ENCODE assay signal across 8 cellular contexts in genomic region chr5:147628054-147628895, GRCh38.
DNase-seq lines count a peak whose midpoint lies in the region; ATAC-seq lines count a peak whose summit lies in the region.

No MANE protein-coding gene starts in this region.

- no peaks in the 10 kb centered on the region for H3K4me1 Mint-ChIP-seq in effector memory CD8-positive, alpha-beta T cell (ENCODE audit: low read depth in 2 of 2)
- no peaks in the 10 kb centered on the region for H3K4me1 Mint-ChIP-seq in memory B cell

- peak overlapping the region in 1 of 2 donors; percentile 66 for H3K27ac Mint-ChIP-seq in effector memory CD8-positive, alpha-beta T cell
- H3K27ac Mint-ChIP-seq in memory B cell, result no peak overlapping the region

- no peaks in the 10 kb centered on the region for H3K9me3 Mint-ChIP-seq in effector memory CD8-positive, alpha-beta T cell
- no peaks in the 10 kb centered on the region for H3K9me3 Mint-ChIP-seq in memory B cell

- no peak overlapping the region for H3K4me3 Mint-ChIP-seq in effector memory CD8-positive, alpha-beta T cell
- no peak overlapping the region for H3K4me3 Mint-ChIP-seq in memory B cell

- ATAC-seq in GM19467 (IDR thresholded peaks at IDR 0.05; ENCODE audit: unreplicated experiment), result peak; percentile 85
- peak; percentile 90 for ATAC-seq in HG03520 (IDR thresholded peaks at IDR 0.05; ENCODE audit: unreplicated experiment)
- ATAC-seq in effector memory CD8-positive, alpha-beta T cell (replicated peaks), result peak; percentile 78
- ATAC-seq in memory B cell (ENCODE audit: low read depth), result peak; percentile 32

- DNase-seq in DMS 273 treated with DMSO at 0.1 percent for 48 hours (lab: John Stamatoyannopoulos, UW) (peak; percentile 59), NCI-H524 (lab: John Stamatoyannopoulos, UW) (peak; percentile 50 to 86), memory B cell (ENCODE audit: low spot score in 2 of 2) (peak; percentile 4 to 59)
- peak; percentile 43 to 66 for DNase-seq in activated CD4-positive, alpha-beta T cell treated with anti-CD3 and anti-CD28 coated beads, Interleukin-2, amount 50 U/mL, for 48 hours
- peak; percentile 66 to 80 (median 68) for DNase-seq in effector memory CD8-positive, alpha-beta T cell
- DNase-seq in stimulated activated CD8-positive, alpha-beta memory T cell treated with anti-CD3 and anti-CD28 coated beads, Interleukin-7, amount 100 ng/mL, for 48 hours (ENCODE audit: extremely low read depth in 1 of 2, low read depth in 1 of 2), result peak; percentile 10 to 20

- peaks cover 9% of the 10 kb centered on the region for H3K36me3 Mint-ChIP-seq in effector memory CD8-positive, alpha-beta T cell (ENCODE audit: insufficient read depth)
- no peaks in the 10 kb centered on the region for H3K36me3 Mint-ChIP-seq in memory B cell

- H3K27me3 Mint-ChIP-seq in effector memory CD8-positive, alpha-beta T cell, result no peaks in the 10 kb centered on the region
- H3K27me3 Mint-ChIP-seq in memory B cell, result no peaks in the 10 kb centered on the region

Comparison
In these comparisons a context has a peak if more than half of its experiments do, and no peak if none do; other contexts are left out.
1. Peak in every context shown above with its lines: DNase-seq and ATAC-seq.
2. DNase-seq: peak in every context shown above with its lines; median percentile 68 in NCI-H524; 68 in effector memory CD8-positive, alpha-beta T cell; 59 in DMS 273 treated with DMSO at 0.1 percent for 48 hours; 54 in activated CD4-positive, alpha-beta T cell treated with anti-CD3 and anti-CD28 coated beads, Interleukin-2, amount 50 U/mL, for 48 hours; 32 in memory B cell; 15 in stimulated activated CD8-positive, alpha-beta memory T cell treated with anti-CD3 and anti-CD28 coated beads, Interleukin-7, amount 100 ng/mL, for 48 hours.
3. ATAC-seq: peak in every context shown above with its lines; median percentile 90 in HG03520; 85 in GM19467; 78 in effector memory CD8-positive, alpha-beta T cell; 32 in memory B cell.